ENCODE assay signal across 17 cellular contexts in genomic region chr7:157771-158251, GRCh38.
"Had no signal": no experiment of that assay in that cellular context is flagged by ENCODE, and none has a peak within 500 bp of the region (broad histone marks: within the 10 kb centered on the region; RNA-seq: fewer than 3 reads in every experiment).

No MANE protein-coding gene starts in this region.

- H3K36me3 ChIP-seq: esophagus muscularis mucosa had no signal

- H3K4me3 Mint-ChIP-seq: activated CD4-positive, alpha-beta memory T cell treated with anti-CD3 and anti-CD28 coated beads for 36 hours; activated naive CD4-positive, alpha-beta T cell treated with anti-CD3 and anti-CD28 coated beads, Interleukin-2, amount 50 U/mL, for 24 hours; activated T-cell treated with anti-CD3 and anti-CD28 coated beads, Interleukin-2, amount 50 U/mL, for 24 hours; natural killer cell treated with Interleukin-12 subunit alpha and Interleukin-12 subunit beta and Interleukin-15 and Interleukin-18, amount 100 ng/mL, for 72 hours; stimulated activated memory B cell treated with anti-CD40 and anti-IgM and Interleukin-4, amounts not matched to agents 10 μg/mL and 1 μg/mL and 100 μg/mL, for 72 hours; T-cell had no signal

- H3K4me1 Mint-ChIP-seq: activated naive CD4-positive, alpha-beta T cell treated with anti-CD3 and anti-CD28 coated beads, Interleukin-2, amount 50 U/mL, for 24 hours; stimulated activated memory B cell treated with anti-CD40 and anti-IgM and Interleukin-4, amounts not matched to agents 10 μg/mL and 1 μg/mL and 100 μg/mL, for 72 hours; T-cell had no signal

- DNase-seq: activated CD4-positive, alpha-beta memory T cell treated with anti-CD3 and anti-CD28 coated beads for 36 hours; activated CD4-positive, CD25-positive, alpha-beta regulatory T cell treated with anti-CD3 and anti-CD28 coated beads, Interleukin-2, amount 50 U/mL, for 72 hours; activated T-cell treated with anti-CD3 and anti-CD28 coated beads, Interleukin-2, amount 50 U/mL, for 24 hours; central memory CD4-positive, alpha-beta T cell; cortex of kidney; effector CD4-positive, alpha-beta T cell; hippocampal formation; mesendoderm; occipital lobe; stimulated activated CD4-positive, alpha-beta T cell treated with anti-CD3 and anti-CD28 coated beads, Interleukin-2, amount 100 ng/mL, for 48 hours; T-cell; T-helper 9 cell had no signal

- H3K9me3 Mint-ChIP-seq: activated CD4-positive, alpha-beta memory T cell treated with anti-CD3 and anti-CD28 coated beads for 36 hours; activated naive CD4-positive, alpha-beta T cell treated with anti-CD3 and anti-CD28 coated beads, Interleukin-2, amount 50 U/mL, for 24 hours; activated T-cell treated with anti-CD3 and anti-CD28 coated beads, Interleukin-2, amount 50 U/mL, for 24 hours; natural killer cell treated with Interleukin-12 subunit alpha and Interleukin-12 subunit beta and Interleukin-15 and Interleukin-18, amount 100 ng/mL, for 72 hours; stimulated activated memory B cell treated with anti-CD40 and anti-IgM and Interleukin-4, amounts not matched to agents 10 μg/mL and 1 μg/mL and 100 μg/mL, for 72 hours; T-cell had no signal

- H3K27ac ChIP-seq: esophagus muscularis mucosa had no signal

- H3K9me3 ChIP-seq: esophagus muscularis mucosa had no signal

- H3K4me3 ChIP-seq: esophagus muscularis mucosa had no signal

- FAIRE-seq: keratinocyte had no signal

- ATAC-seq: natural killer cell treated with Interleukin-12 subunit alpha and Interleukin-12 subunit beta and Interleukin-15 and Interleukin-18, amount 100 ng/mL, for 72 hours; stimulated activated memory B cell treated with anti-CD40 and anti-IgM and Interleukin-4, amounts not matched to agents 10 μg/mL and 1 μg/mL and 100 μg/mL, for 72 hours; T-cell had no signal

- H3K27ac Mint-ChIP-seq: activated CD4-positive, alpha-beta memory T cell treated with anti-CD3 and anti-CD28 coated beads for 36 hours; activated naive CD4-positive, alpha-beta T cell treated with anti-CD3 and anti-CD28 coated beads, Interleukin-2, amount 50 U/mL, for 24 hours; activated T-cell treated with anti-CD3 and anti-CD28 coated beads, Interleukin-2, amount 50 U/mL, for 24 hours; natural killer cell treated with Interleukin-12 subunit alpha and Interleukin-12 subunit beta and Interleukin-15 and Interleukin-18, amount 100 ng/mL, for 72 hours; stimulated activated memory B cell treated with anti-CD40 and anti-IgM and Interleukin-4, amounts not matched to agents 10 μg/mL and 1 μg/mL and 100 μg/mL, for 72 hours; T-cell had no signal

- H3K27me3 Mint-ChIP-seq: activated CD4-positive, alpha-beta memory T cell treated with anti-CD3 and anti-CD28 coated beads for 36 hours; activated naive CD4-positive, alpha-beta T cell treated with anti-CD3 and anti-CD28 coated beads, Interleukin-2, amount 50 U/mL, for 24 hours; T-cell had no signal
